ENCODE assay signal across 8 cellular contexts in the genomic region with DNA sequence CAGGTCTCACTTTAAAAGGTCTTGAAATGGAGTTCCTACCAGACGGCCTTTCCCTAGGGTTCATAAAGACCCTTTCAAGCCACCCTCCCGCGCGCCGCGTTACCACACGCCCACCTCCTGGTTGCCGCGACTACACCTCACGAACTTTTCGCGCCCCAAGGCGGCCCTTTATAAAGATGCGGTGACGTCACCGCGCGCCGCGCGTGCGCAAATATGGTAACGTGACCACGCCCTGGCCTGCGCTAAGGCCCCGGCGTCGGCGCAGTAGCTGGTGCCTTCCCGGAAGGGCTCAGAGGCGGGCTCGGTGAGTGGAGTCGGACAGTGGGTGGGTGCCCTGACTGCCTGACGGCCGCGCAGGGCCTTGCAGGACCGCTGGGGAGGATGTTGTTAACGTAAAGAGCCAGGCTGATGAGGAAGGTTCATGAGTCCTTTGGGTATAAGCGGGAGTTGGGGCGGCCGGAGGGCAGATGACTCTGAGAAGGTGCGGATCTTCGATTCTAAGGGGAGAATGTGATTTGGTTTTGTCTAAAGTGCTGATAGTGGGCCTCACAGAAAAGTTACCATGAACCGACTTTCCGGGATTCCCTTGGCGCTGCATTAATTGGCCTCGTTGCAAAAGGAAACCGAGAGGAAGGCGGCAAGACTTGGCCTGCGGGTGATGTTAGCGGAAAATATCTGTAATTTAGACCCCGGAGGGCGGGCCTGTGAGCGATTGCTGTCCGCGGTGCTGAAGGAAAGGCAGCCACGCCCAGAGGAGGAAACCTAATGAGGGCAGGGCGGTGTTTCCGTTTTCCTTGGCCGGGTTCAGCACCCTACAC. TPM values are rescaled to one million over a fixed set of nuclear protein-coding genes. Genes with fewer than 3 reads are reported as not detected.
A peak's percentile ranks its signal among the peaks of the same experiment; 100 is the strongest.
DNase-seq lines count a peak whose midpoint lies in the region; ATAC-seq, FAIRE-seq and TF ChIP-seq lines count a peak whose summit lies in the region.

No MANE protein-coding gene starts in this region.

- H3K9me3 ChIP-seq in keratinocyte (ENCODE audit: control insufficient read depth, low read depth, low read length): no peaks in the 10 kb centered on the region

- H3K4me3 ChIP-seq in keratinocyte (ENCODE audit: control insufficient read depth in 2 of 3, extremely low read depth in 1 of 3, insufficient read depth in 2 of 3, low read depth in 1 of 3, low read length in 3 of 3): peak overlapping the region; percentile 67 to 77 (median 68)

- POLR2A ChIA-PET in HEK293T (lab: Yijun Ruan, JAX): interaction anchor here (0.7 to 1.5 kb wide), 8 partner anchors 11 to 282 kb away, joined by 3 to 6 read pairs (median 3); no protein-coding TSS in a partner anchor

- H3K36me3 ChIP-seq in keratinocyte (ENCODE audit: control insufficient read depth in 2 of 2, extremely low read depth in 1 of 2, insufficient read depth in 2 of 2, low read length in 2 of 2): peaks cover 2% of the 10 kb centered on the region in 2 experiments

- peak; percentile 70 for FAIRE-seq in keratinocyte (lab: Jason Lieb, UNC)

- peak overlapping the region; percentile 58 for H3K9ac ChIP-seq in keratinocyte (ENCODE audit: control insufficient read depth, extremely low read depth, insufficient read depth, low read length)

- H2AFZ ChIP-seq in keratinocyte (ENCODE audit: control insufficient read depth, low read length): peak overlapping the region; percentile 96

- H3K27ac ChIP-seq in keratinocyte (ENCODE audit: control insufficient read depth, insufficient read depth, low read length): peak overlapping the region; percentile 51

- ATAC-seq in HG02798 (IDR thresholded peaks at IDR 0.05; ENCODE audit: poor library complexity, unreplicated experiment): no peak

- H3K79me2 ChIP-seq in keratinocyte (ENCODE audit: control insufficient read depth, insufficient read depth, low read length): no peaks in the 10 kb centered on the region

- DNase-seq in GM03348 (ENCODE audit: low spot score) (peak; percentile 95), HEK293T (ENCODE audit: extremely low spot score) (peak; percentile 90), NCI-H187 (lab: John Stamatoyannopoulos, UW) (peak; percentile 59 to 71), cerebellum (ENCODE audit: low spot score) (peak; percentile 83), keratinocyte (ENCODE audit: low read depth, low spot score) (peak; percentile 35)
- DNase-seq in activated CD4-positive, alpha-beta T cell treated with anti-CD3 and anti-CD28 coated beads for 1 hour: peak; percentile 57
- DNase-seq in stimulated activated CD4-positive, alpha-beta T cell treated with anti-CD3 and anti-CD28 coated beads, Interleukin-12 subunit alpha, Interleukin-12 subunit beta, amount 100 ng/mL, for 24 hours (ENCODE audit: low read depth in 2 of 2): peak; percentile 66 to 67

- H3K27me3 ChIP-seq in keratinocyte (ENCODE audit: control insufficient read depth, extremely low read depth, insufficient read depth, low read length): no peaks in the 10 kb centered on the region

- CTCF ChIA-PET in HEK293T (lab: Yijun Ruan, JAX): no interaction called here

- no peaks in the 10 kb centered on the region for H3K9me1 ChIP-seq in keratinocyte (ENCODE audit: control insufficient read depth, extremely low read depth, insufficient read depth, low read length)

- TF ChIP-seq CTCF in keratinocyte (optimal IDR thresholded peaks at IDR 0.05 in 1 of 3, IDR thresholded peaks at IDR 0.05 in 1 of 3, conservative IDR thresholded peaks at IDR 0.05 in 1 of 3; ENCODE audit: extremely low read depth in 1 of 3, insufficient read depth in 2 of 3, low read length in 3 of 3): no peak

- H4K20me1 ChIP-seq in keratinocyte (ENCODE audit: control insufficient read depth, extremely low read depth, insufficient read depth, low read length): no peaks in the 10 kb centered on the region

- dilution Hi-C loops in keratinocyte (cut with MboI; ENCODE audit: extremely low pct_ligation_motif_present, low sequenced_read_pairs): no loop called here

- peaks cover 5% of the 10 kb centered on the region for H3K4me1 ChIP-seq in keratinocyte (ENCODE audit: control insufficient read depth, extremely low read depth, insufficient read depth, low read length)

- peak overlapping the region; percentile 91 for H3K4me2 ChIP-seq in keratinocyte (ENCODE audit: control insufficient read depth, extremely low read depth, insufficient read depth, low read depth, low read length)

TF ChIP-seq in HEK293T, 16 proteins besides CTCF, POLR2A, EP300 and RAD21:
- TF ChIP-seq BHLHE40 (IDR thresholded peaks at IDR 0.05; ENCODE audit: borderline replicate concordance) (no peak), NFRKB (IDR thresholded peaks at IDR 0.05) (no peak), L3MBTL2 (conservative IDR thresholded peaks at IDR 0.05) (peak; percentile 92), LEF1 (IDR thresholded peaks at IDR 0.05; ENCODE audit: borderline replicate concordance) (no peak), FOXK2 (IDR thresholded peaks at IDR 0.05) (no peak), ELF4 (IDR thresholded peaks at IDR 0.05) (peak; percentile 73), CTBP1 (IDR thresholded peaks at IDR 0.05; ENCODE audit: borderline replicate concordance) (no peak)
- TF ChIP-seq, protein P1, sequence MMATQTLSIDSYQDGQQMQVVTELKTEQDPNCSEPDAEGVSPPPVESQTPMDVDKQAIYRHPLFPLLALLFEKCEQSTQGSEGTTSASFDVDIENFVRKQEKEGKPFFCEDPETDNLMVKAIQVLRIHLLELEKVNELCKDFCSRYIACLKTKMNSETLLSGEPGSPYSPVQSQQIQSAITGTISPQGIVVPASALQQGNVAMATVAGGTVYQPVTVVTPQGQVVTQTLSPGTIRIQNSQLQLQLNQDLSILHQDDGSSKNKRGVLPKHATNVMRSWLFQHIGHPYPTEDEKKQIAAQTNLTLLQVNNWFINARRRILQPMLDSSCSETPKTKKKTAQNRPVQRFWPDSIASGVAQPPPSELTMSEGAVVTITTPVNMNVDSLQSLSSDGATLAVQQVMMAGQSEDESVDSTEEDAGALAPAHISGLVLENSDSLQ (IDR thresholded peaks at IDR 0.05): no peak

RNA-seq across cellular contexts. Expression of a gene that starts 54.4 kb away (rescaled TPM):
- total RNA-seq in cerebellum: 0.09 TPM
- not detected in 3 replicates for polyA plus RNA-seq in keratinocyte
- not detected for polyA plus RNA-seq in keratinocyte (2011; ENCODE audit: low read depth)
- polyA plus RNA-seq in keratinocyte (2011; cell fraction: cytosol; rRNA removed): not detected in 2 replicates
- polyA plus RNA-seq in keratinocyte (2011; cell fraction: nucleus; rRNA removed): not detected in 2 replicates
- not detected in 2 replicates for polyA plus RNA-seq in keratinocyte (2012; ENCODE audit: low replicate concordance)
- not detected in 3 replicates for polyA minus RNA-seq in keratinocyte
- polyA minus RNA-seq in keratinocyte (2011; cell fraction: cytosol; rRNA and poly(A)+ RNA removed): not detected
- not detected in 2 replicates for polyA minus RNA-seq in keratinocyte (2011; cell fraction: nucleus; rRNA and poly(A)+ RNA removed)

Comparison
In these comparisons a context has a peak if more than half of its experiments do, and no peak if none do; other contexts are left out.
1. DNase-seq: peak in every context shown above with its lines; median percentile 95 in GM03348; 90 in HEK293T; 83 in cerebellum; 66 in stimulated activated CD4-positive, alpha-beta T cell treated with anti-CD3 and anti-CD28 coated beads, Interleukin-12 subunit alpha, Interleukin-12 subunit beta, amount 100 ng/mL, for 24 hours; 65 in NCI-H187; 57 in activated CD4-positive, alpha-beta T cell treated with anti-CD3 and anti-CD28 coated beads for 1 hour; 35 in keratinocyte.